8 cellular contexts compared by ENCODE assay signal in genomic region chr6:18997375-18997826, GRCh38.
A peak's percentile ranks its signal among the peaks of the same experiment; 100 is the strongest.
DNase-seq lines count a peak whose midpoint lies in the region; ATAC-seq and TF ChIP-seq lines count a peak whose summit lies in the region.

No MANE protein-coding gene starts in this region.

- H3K27ac ChIP-seq in C4-2B (no peak overlapping the region), coronary artery (no peak overlapping the region)

- H3K4me3 ChIP-seq in cardiac fibroblast (replicated peaks in 1 of 2; ENCODE audit: low read depth in 2 of 2, low read length in 2 of 2), result no peak overlapping the region
- no peak overlapping the region for H3K4me3 ChIP-seq in mucosa of descending colon
- H3K4me3 ChIP-seq in coronary artery, result no peak overlapping the region

- ATAC-seq in GM18861 (IDR thresholded peaks at IDR 0.05; ENCODE audit: unreplicated experiment) (peak; percentile 98), HG03025 (IDR thresholded peaks at IDR 0.05; ENCODE audit: low FRiP score, unreplicated experiment) (peak; percentile 78), mucosa of descending colon (peak; percentile 84)

- intact Hi-C loops in mucosa of descending colon (cut with DNase I, micrococcal nuclease), result no loop called here

- peak; percentile 90 for TF ChIP-seq CTCF in C4-2B (conservative IDR thresholded peaks at IDR 0.05)
- peak; percentile 60 for TF ChIP-seq CTCF in cardiac fibroblast (IDR thresholded peaks at IDR 0.05; ENCODE audit: low read depth, low read length)
- no peak for TF ChIP-seq CTCF in mucosa of descending colon (IDR thresholded peaks at IDR 0.05)
- TF ChIP-seq CTCF in coronary artery (IDR thresholded peaks at IDR 0.05), result no peak

- no peaks in the 10 kb centered on the region for H3K36me3 ChIP-seq in mucosa of descending colon (ENCODE audit: low read depth)

- H3K4me1 ChIP-seq in mucosa of descending colon (ENCODE audit: low read depth), result no peaks in the 10 kb centered on the region

- DNase-seq in NCI-H460 (ENCODE audit: extremely low read depth, low read depth) (peak; percentile 9), cardiac fibroblast (ENCODE audit: low read depth in 2 of 2) (peak; percentile 54 to 73), mucosa of descending colon (peak in 1 of 3 donors; percentile 7), superior temporal gyrus (ENCODE audit: extremely low spot score) (no peak), coronary artery (ENCODE audit: low spot score) (no peak)

- no peaks in the 10 kb centered on the region for H3K9me3 ChIP-seq in mucosa of descending colon

Comparison
In these comparisons a context has a peak if more than half of its experiments do, and no peak if none do; other contexts are left out.
1. CTCF ChIP-seq: peak in C4-2B (single experiment) and cardiac fibroblast (single experiment); none in mucosa of descending colon (single experiment) and coronary artery (single experiment).
2. DNase-seq: peak in NCI-H460 (single experiment) and cardiac fibroblast (2 of 2); none in superior temporal gyrus (single experiment) and coronary artery (single experiment).
3. Peak in every context shown above with its lines, with median percentiles within 50 percentile points of each other: ATAC-seq.